In genomic region chr7:22452142-22452763, GRCh38 we compare ENCODE assay signal across 8 cellular contexts. TPM values are rescaled to one million over a fixed set of nuclear protein-coding genes. Genes with fewer than 3 reads are reported as not detected.
DNase-seq lines count a peak whose midpoint lies in the region; ATAC-seq, FAIRE-seq and TF ChIP-seq lines count a peak whose summit lies in the region.

No MANE protein-coding gene starts in this region.

- ATAC-seq in DND-41 (ENCODE audit: insufficient read depth, low read depth) = 0 out of 3 replicates have a peak, but pooled peaks have one; percentile 35
- ATAC-seq in HG03159 (IDR thresholded peaks at IDR 0.05; ENCODE audit: unreplicated experiment) = no peak
- ATAC-seq in HG03571 (IDR thresholded peaks at IDR 0.05; ENCODE audit: unreplicated experiment) = no peak

- H3K79me2 ChIP-seq in DND-41 (ENCODE audit: insufficient read depth, low read length) = no peaks in the 10 kb centered on the region
- no peaks in the 10 kb centered on the region for H3K79me2 ChIP-seq in astrocyte (ENCODE audit: insufficient read depth, low read length)

- H3K27ac ChIP-seq in DND-41 (ENCODE audit: low read length) (no peak overlapping the region), astrocyte (ENCODE audit: low read depth, low read length) (no peak overlapping the region)

- peak; percentile 70 for TF ChIP-seq CTCF in DND-41 (IDR thresholded peaks at IDR 0.05; ENCODE audit: borderline replicate concordance, extremely low read depth, low read length, poor library complexity, severe bottlenecking)
- peak; percentile 50 for TF ChIP-seq CTCF in astrocyte (IDR thresholded peaks at IDR 0.05; ENCODE audit: insufficient read depth, low read depth, low read length)

- H3K9me3 ChIP-seq in DND-41 (ENCODE audit: insufficient read depth, low read length, severe bottlenecking) (no peaks in the 10 kb centered on the region), astrocyte (ENCODE audit: insufficient read depth, low read depth, low read length) (no peaks in the 10 kb centered on the region)

- H3K4me2 ChIP-seq in DND-41 (ENCODE audit: insufficient read depth, low read length) (no peak overlapping the region), astrocyte (ENCODE audit: low read length) (peak overlapping the region; percentile 71)

- H3K9me3 Mint-ChIP-seq in astrocyte (ENCODE audit: unreplicated experiment) = no peaks in the 10 kb centered on the region

- H3K27me3 ChIP-seq in DND-41 (ENCODE audit: insufficient read depth, low read length, poor library complexity) (no peaks in the 10 kb centered on the region), astrocyte (ENCODE audit: insufficient read depth, low read length) (peaks cover 2% of the 10 kb centered on the region)

- peak overlapping the region; percentile 55 for H3K4me3 Mint-ChIP-seq in astrocyte (ENCODE audit: unreplicated experiment)

- no peaks in the 10 kb centered on the region for H4K20me1 ChIP-seq in DND-41 (ENCODE audit: insufficient read depth, low read length)
- no peaks in the 10 kb centered on the region for H4K20me1 ChIP-seq in astrocyte (ENCODE audit: insufficient read depth, low read length)

- TF ChIP-seq RAD21 in Ishikawa (IDR thresholded peaks at IDR 0.05; ENCODE audit: low read depth) = peak; percentile 66

- H3K36me3 ChIP-seq in DND-41 (ENCODE audit: insufficient read depth, low read length) = no peaks in the 10 kb centered on the region
- H3K36me3 ChIP-seq in astrocyte (ENCODE audit: insufficient read depth, low read length) = no peaks in the 10 kb centered on the region

- H3K36me3 Mint-ChIP-seq in astrocyte (ENCODE audit: low read depth, unreplicated experiment) = no peaks in the 10 kb centered on the region

- H3K4me1 Mint-ChIP-seq in astrocyte (ENCODE audit: low read depth, unreplicated experiment) = no peaks in the 10 kb centered on the region

- no peak for TF ChIP-seq EP300 in Ishikawa (IDR thresholded peaks at IDR 0.05; ENCODE audit: borderline replicate concordance)

- no peak overlapping the region for H3K4me3 ChIP-seq in DND-41 (ENCODE audit: low read depth in 1 of 2, low read length in 2 of 2)
- peak overlapping the region; percentile 25 for H3K4me3 ChIP-seq in astrocyte (ENCODE audit: insufficient read depth, low read depth, low read length)
- peak overlapping the region; percentile 3 for H3K4me3 ChIP-seq in skeletal muscle cell (ENCODE audit: low read depth, low read length)

- FAIRE-seq in astrocyte (lab: Jason Lieb, UNC) = no peak

- H3K4me1 ChIP-seq in DND-41 (ENCODE audit: insufficient read depth, low read length) (peaks cover 10% of the 10 kb centered on the region), astrocyte (ENCODE audit: insufficient read depth, low read length) (no peaks in the 10 kb centered on the region)

- H3K9ac ChIP-seq in DND-41 (ENCODE audit: low read depth, low read length) (no peak overlapping the region), astrocyte (ENCODE audit: low read length) (no peak overlapping the region)

- peak; percentile 30 for DNase-seq in DND-41
- DNase-seq in astrocyte (ENCODE audit: low read depth) = peak; percentile 12
- DNase-seq in iPS DF 19.7 (ENCODE audit: low read depth, low spot score) = peak; percentile 48
- no peak for DNase-seq in skeletal muscle cell (ENCODE audit: low read depth)
- no peak for DNase-seq in NCI-H1436 treated with DMSO at 0.1 percent for 48 hours (lab: John Stamatoyannopoulos, UW)

- no peak overlapping the region for H3K27ac Mint-ChIP-seq in astrocyte (ENCODE audit: unreplicated experiment)

- H3K27me3 Mint-ChIP-seq in astrocyte (ENCODE audit: low read depth, unreplicated experiment) = peaks cover 15% of the 10 kb centered on the region

- H2AFZ ChIP-seq in DND-41 (ENCODE audit: low read depth, low read length) = no peak overlapping the region
- peak overlapping the region; percentile 61 for H2AFZ ChIP-seq in astrocyte (ENCODE audit: low read depth, low read length)

TF ChIP-seq in Ishikawa, 13 proteins besides CTCF, POLR2A, EP300 and RAD21:
- TF ChIP-seq TEAD4 (IDR thresholded peaks at IDR 0.05) = no peak
- TF ChIP-seq YY1 (IDR thresholded peaks at IDR 0.05; ENCODE audit: low read depth) = no peak
- TF ChIP-seq NFIC (IDR thresholded peaks at IDR 0.05) = no peak
- no peak for TF ChIP-seq TAF1 (IDR thresholded peaks at IDR 0.05; ENCODE audit: low read depth)
- no peak for TF ChIP-seq CREB1 (IDR thresholded peaks at IDR 0.05; ENCODE audit: low read depth)
- no peak for TF ChIP-seq CEBPB (IDR thresholded peaks at IDR 0.05)

RNA-seq across cellular contexts. Expression of gene STEAP1B, which starts 47.7 kb away (rescaled TPM):
- 1.1 and 1.3 TPM in 2 replicates for total RNA-seq in astrocyte

Comparison
In these comparisons a context has a peak if more than half of its experiments do, and no peak if none do; other contexts are left out.
1. DNase-seq: peak in DND-41 (single experiment), astrocyte (single experiment) and iPS DF 19.7 (single experiment); none in skeletal muscle cell (single experiment) and NCI-H1436 treated with DMSO at 0.1 percent for 48 hours (single experiment).
2. H3K4me3 ChIP-seq: peak in astrocyte (single experiment) and skeletal muscle cell (single experiment); none in DND-41 (0 of 2).